In the genomic region with DNA sequence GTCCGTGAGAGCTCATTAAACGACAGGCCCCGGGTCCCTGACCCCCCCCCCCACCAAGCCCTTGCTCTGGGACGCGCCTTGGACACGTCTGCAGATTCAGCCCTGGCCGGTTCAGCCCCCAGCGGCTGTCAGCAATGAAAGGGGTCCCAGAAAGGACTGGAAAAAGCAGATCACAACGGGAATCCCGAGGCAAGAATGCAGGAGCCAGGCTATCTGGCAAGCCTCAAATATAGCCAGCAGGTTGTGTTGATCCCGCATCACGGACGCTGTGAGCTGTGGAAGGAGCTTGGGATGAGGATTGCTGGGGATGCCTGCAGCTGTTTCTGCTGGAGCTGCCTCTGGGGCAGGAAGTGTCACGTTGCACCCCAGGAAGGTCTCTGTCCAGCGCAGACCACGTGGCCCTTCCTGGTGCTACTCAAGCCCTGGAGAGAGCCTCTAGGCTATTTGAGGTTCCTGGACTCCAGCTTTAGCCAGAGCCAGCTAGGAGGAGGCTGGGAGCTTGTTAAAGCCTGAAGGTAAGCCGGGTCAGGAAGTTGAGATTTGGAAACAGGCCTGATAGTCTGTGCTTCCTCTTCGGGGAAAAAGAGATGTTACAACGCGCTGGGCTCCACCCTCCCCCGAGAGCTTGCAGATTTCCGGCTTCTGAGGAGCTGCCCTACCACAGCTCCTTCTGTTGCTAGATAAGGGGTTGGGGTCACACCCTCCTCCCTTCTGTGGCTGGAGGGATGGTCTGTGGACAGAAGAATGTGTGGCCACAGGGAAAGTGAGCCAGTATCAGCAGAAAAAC, we compare ENCODE assay signal across 8 cellular contexts. TPM values are rescaled to one million over a fixed set of nuclear protein-coding genes. Genes with fewer than 3 reads are reported as not detected.
DNase-seq lines count a peak whose midpoint lies in the region; ATAC-seq and TF ChIP-seq lines count a peak whose summit lies in the region.

No MANE protein-coding gene starts in this region.

- H3K27me3 ChIP-seq in HCT116 (ENCODE audit: insufficient read depth, low read length), result no peaks in the 10 kb centered on the region
- H3K27me3 ChIP-seq in osteoblast (ENCODE audit: insufficient read depth, low read length), result no peaks in the 10 kb centered on the region

- ATAC-seq in HCT116 (peak; percentile 31; the same call in 1 of the 2 replicates), HG02798 (IDR thresholded peaks at IDR 0.05; ENCODE audit: poor library complexity, unreplicated experiment) (no peak), GM19452 (IDR thresholded peaks at IDR 0.05; ENCODE audit: unreplicated experiment) (no peak)

- intact Hi-C loops in HCT116 (cut with micrococcal nuclease), result no loop called here
- intact Hi-C loops in activated CD4-positive, alpha-beta memory T cell treated with anti-CD3 and anti-CD28 coated beads for 36 hours (cut with micrococcal nuclease), result loop anchor here (5.0 kb wide), 4 partner anchors 73 to 408 kb away; a partner anchor contains a TSS

- peaks cover 19% of the 10 kb centered on the region for H3K4me1 Mint-ChIP-seq in activated CD4-positive, alpha-beta memory T cell treated with anti-CD3 and anti-CD28 coated beads for 36 hours (ENCODE audit: low read depth)

- no TSS peak for BruUV-seq in HCT116 (replicated peaks; lab: Mats Ljungman, UMichigan)

- H4K20me1 ChIP-seq in HCT116 (ENCODE audit: insufficient read depth), result no peaks in the 10 kb centered on the region
- no peaks in the 10 kb centered on the region for H4K20me1 ChIP-seq in osteoblast (ENCODE audit: insufficient read depth, low read length)

- H3K27me3 Mint-ChIP-seq in activated CD4-positive, alpha-beta memory T cell treated with anti-CD3 and anti-CD28 coated beads for 36 hours, result no peaks in the 10 kb centered on the region

- peaks cover 8% of the 10 kb centered on the region for H3K9me3 Mint-ChIP-seq in activated CD4-positive, alpha-beta memory T cell treated with anti-CD3 and anti-CD28 coated beads for 36 hours

- H3K9me2 ChIP-seq in HCT116 (ENCODE audit: insufficient read depth), result no peaks in the 10 kb centered on the region

- no peaks in the 10 kb centered on the region for H3K36me3 Mint-ChIP-seq in activated CD4-positive, alpha-beta memory T cell treated with anti-CD3 and anti-CD28 coated beads for 36 hours

- H3K4me2 ChIP-seq in HCT116 (ENCODE audit: low read length) (peak overlapping the region; percentile 70), osteoblast (ENCODE audit: insufficient read depth, low read length) (peak overlapping the region; percentile 51)

- TF ChIP-seq CTCF in HCT116 (IDR thresholded peaks at IDR 0.05 in 2 of 3, conservative IDR thresholded peaks at IDR 0.05 in 1 of 3; ENCODE audit: borderline replicate concordance in 1 of 3, insufficient read depth in 1 of 3, low read depth in 2 of 3, low read length in 2 of 3) (no peak), osteoblast (IDR thresholded peaks at IDR 0.05; ENCODE audit: extremely low read depth, low read depth, low read length) (no peak), GM10266 (IDR thresholded peaks at IDR 0.05; ENCODE audit: control insufficient read depth, insufficient read depth, low read depth, missing control alignments) (no peak)

- DNase-seq in HCT116 (ENCODE audit: low read depth, low spot score) (no peak), globus pallidus (ENCODE audit: low spot score) (peak; percentile 66), osteoblast (ENCODE audit: insufficient read length, low spot score, missing footprints) (peak; percentile 78), HuH-7 (ENCODE audit: low spot score) (no peak), GM10266 (ENCODE audit: extremely low spot score) (no peak)
- DNase-seq in activated CD4-positive, alpha-beta memory T cell treated with anti-CD3 and anti-CD28 coated beads for 36 hours, result peak; percentile 66

- no peak overlapping the region for H2AFZ ChIP-seq in HCT116 (ENCODE audit: low read depth, low read length, poor library complexity, severe bottlenecking)
- H2AFZ ChIP-seq in osteoblast (ENCODE audit: low read length), result peak overlapping the region; percentile 65

- H3K79me2 ChIP-seq in HCT116 (ENCODE audit: insufficient read depth, low read length), result no peaks in the 10 kb centered on the region
- H3K79me2 ChIP-seq in osteoblast (ENCODE audit: insufficient read depth, low read length), result no peaks in the 10 kb centered on the region

- RAD21 ChIA-PET in HCT116 (lab: Charles Lee; ENCODE audit: low non-redundant PET in 1 of 2, low total read pairs in 2 of 2, uncharacterized antibody in 2 of 2, unreplicated experiment in 2 of 2), result no interaction called here

- peak overlapping the region; percentile 44 for H3K9ac ChIP-seq in HCT116 (ENCODE audit: low read length)

- TF ChIP-seq RAD21 in HCT116 (IDR thresholded peaks at IDR 0.05; ENCODE audit: low read depth), result no peak

- no peak for TF ChIP-seq POLR2A in HCT116 (IDR thresholded peaks at IDR 0.05; ENCODE audit: borderline replicate concordance, extremely low read depth, insufficient read depth, insufficient read length)

- H3K4me3 ChIP-seq in HCT116 (replicated peaks in 1 of 2; ENCODE audit: low read depth in 1 of 2, low read length in 2 of 2), result peak overlapping the region in 1 of 2 experiments; percentile 26; a peak in 2 of 4 replicates
- H3K4me3 ChIP-seq in osteoblast (ENCODE audit: insufficient read depth, low read length), result peak overlapping the region; percentile 13

- H3K36me3 ChIP-seq in HCT116 (ENCODE audit: control insufficient read depth in 1 of 2, insufficient read depth in 2 of 2, low read length in 2 of 2), result no peaks in the 10 kb centered on the region
- no peaks in the 10 kb centered on the region for H3K36me3 ChIP-seq in osteoblast (ENCODE audit: insufficient read depth, low read length)

- POLR2A ChIA-PET in HCT116 (lab: Charles Lee), result no interaction called here
- POLR2A ChIA-PET in activated CD4-positive, alpha-beta memory T cell treated with anti-CD3 and anti-CD28 coated beads for 36 hours (lab: Charles Lee), result no interaction called here

- peak overlapping the region; percentile 62 for H3K27ac Mint-ChIP-seq in activated CD4-positive, alpha-beta memory T cell treated with anti-CD3 and anti-CD28 coated beads for 36 hours

- peaks cover 7 to 37% of the 10 kb centered on the region in 2 experiments for H3K4me1 ChIP-seq in HCT116 (ENCODE audit: control insufficient read depth in 1 of 2, insufficient read depth in 2 of 2, low read length in 2 of 2)
- no peaks in the 10 kb centered on the region for H3K4me1 ChIP-seq in osteoblast (ENCODE audit: insufficient read depth, low read length)

- H3K4me3 Mint-ChIP-seq in activated CD4-positive, alpha-beta memory T cell treated with anti-CD3 and anti-CD28 coated beads for 36 hours, result no peak overlapping the region

- H3K9me3 ChIP-seq in HCT116 (ENCODE audit: control insufficient read depth in 1 of 2, insufficient read depth in 1 of 2, low read depth in 1 of 2, low read length in 2 of 2) (no peaks in the 10 kb centered on the region), osteoblast (ENCODE audit: low read depth, low read length) (no peaks in the 10 kb centered on the region)

- peak overlapping the region; percentile 45; the same call in 1 of the 2 replicates for H3K27ac ChIP-seq in HCT116 (ENCODE audit: low read depth, low read length)
- no peak overlapping the region for H3K27ac ChIP-seq in osteoblast (ENCODE audit: low read depth, low read length)

- CTCF ChIA-PET in HCT116 (lab: Charles Lee), result no interaction called here
- CTCF ChIA-PET in activated CD4-positive, alpha-beta memory T cell treated with anti-CD3 and anti-CD28 coated beads for 36 hours (lab: Charles Lee), result no interaction called here

TF ChIP-seq in HCT116, 20 proteins besides CTCF, POLR2A, EP300 and RAD21 (continues in another document):
- TF ChIP-seq POLR2AphosphoS5 (IDR thresholded peaks at IDR 0.05; ENCODE audit: low read depth, low read length) (no peak), CEBPB (IDR thresholded peaks at IDR 0.05; ENCODE audit: low read depth) (no peak), TCF7L2 (IDR thresholded peaks at IDR 0.05; ENCODE audit: borderline replicate concordance, extremely low read depth, insufficient read depth, insufficient read length) (no peak), ZNF274 (IDR thresholded peaks at IDR 0.05; ENCODE audit: low read depth, low read length) (no peak), SRF (IDR thresholded peaks at IDR 0.05; ENCODE audit: low read depth) (no peak), CBX3 (IDR thresholded peaks at IDR 0.05; ENCODE audit: low read depth) (no peak), EZH2 (IDR thresholded peaks at IDR 0.05) (no peak), ZFX (IDR thresholded peaks at IDR 0.05) (no peak), ELF1 (IDR thresholded peaks at IDR 0.05; ENCODE audit: borderline replicate concordance, low read depth) (no peak), EZH2phosphoT487 (IDR thresholded peaks at IDR 0.05; ENCODE audit: borderline replicate concordance) (no peak), JUND (IDR thresholded peaks at IDR 0.05) (no peak)
- TF ChIP-seq, protein P1, sequence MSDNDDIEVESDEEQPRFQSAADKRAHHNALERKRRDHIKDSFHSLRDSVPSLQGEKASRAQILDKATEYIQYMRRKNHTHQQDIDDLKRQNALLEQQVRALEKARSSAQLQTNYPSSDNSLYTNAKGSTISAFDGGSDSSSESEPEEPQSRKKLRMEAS (IDR thresholded peaks at IDR 0.05), result no peak
- TF ChIP-seq, protein P2, sequence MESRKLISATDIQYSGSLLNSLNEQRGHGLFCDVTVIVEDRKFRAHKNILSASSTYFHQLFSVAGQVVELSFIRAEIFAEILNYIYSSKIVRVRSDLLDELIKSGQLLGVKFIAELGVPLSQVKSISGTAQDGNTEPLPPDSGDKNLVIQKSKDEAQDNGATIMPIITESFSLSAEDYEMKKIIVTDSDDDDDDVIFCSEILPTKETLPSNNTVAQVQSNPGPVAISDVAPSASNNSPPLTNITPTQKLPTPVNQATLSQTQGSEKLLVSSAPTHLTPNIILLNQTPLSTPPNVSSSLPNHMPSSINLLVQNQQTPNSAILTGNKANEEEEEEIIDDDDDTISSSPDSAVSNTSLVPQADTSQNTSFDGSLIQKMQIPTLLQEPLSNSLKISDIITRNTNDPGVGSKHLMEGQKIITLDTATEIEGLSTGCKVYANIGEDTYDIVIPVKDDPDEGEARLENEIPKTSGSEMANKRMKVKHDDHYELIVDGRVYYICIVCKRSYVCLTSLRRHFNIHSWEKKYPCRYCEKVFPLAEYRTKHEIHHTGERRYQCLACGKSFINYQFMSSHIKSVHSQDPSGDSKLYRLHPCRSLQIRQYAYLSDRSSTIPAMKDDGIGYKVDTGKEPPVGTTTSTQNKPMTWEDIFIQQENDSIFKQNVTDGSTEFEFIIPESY (IDR thresholded peaks at IDR 0.05; ENCODE audit: extremely low read depth, insufficient replicate concordance, low read length), result no peak

RNA-seq across cellular contexts. Expression of a gene that starts 19.3 kb away (rescaled TPM):
- total RNA-seq in HCT116 (2021; ENCODE audit: unreplicated experiment) (3.8 TPM), osteoblast (0.29 and 0.36 TPM in 2 replicates)
- 4.3 and 6.4 TPM in 2 replicates for polyA plus RNA-seq in HCT116 (2012)
- total RNA-seq in activated CD4-positive, alpha-beta memory T cell treated with anti-CD3 and anti-CD28 coated beads for 36 hours, result under 1 TPM; 0.38 to 0.39 TPM

RNA-seq across cellular contexts. Expression of a gene that starts 36.8 kb away (rescaled TPM):
- total RNA-seq in HCT116 (2021; ENCODE audit: unreplicated experiment) (0.34 TPM), osteoblast (0.29 and 1.1 TPM in 2 replicates)
- polyA plus RNA-seq in HCT116 (2012), result 0.20 and 0.47 TPM in 2 replicates
- 1 to 10 TPM in 1 of 2 experiments, under 1 TPM in 1; 0.44 to 1.3 TPM for total RNA-seq in activated CD4-positive, alpha-beta memory T cell treated with anti-CD3 and anti-CD28 coated beads for 36 hours

Comparison
In these comparisons a context has a peak if more than half of its experiments do, and no peak if none do; other contexts are left out.
1. DNase-seq: peak in activated CD4-positive, alpha-beta memory T cell treated with anti-CD3 and anti-CD28 coated beads for 36 hours (single experiment), globus pallidus (single experiment) and osteoblast (single experiment); none in HCT116 (single experiment), HuH-7 (single experiment) and GM10266 (single experiment).